Comparison of ENCODE assay signal across 17 cellular contexts in the genomic region with DNA sequence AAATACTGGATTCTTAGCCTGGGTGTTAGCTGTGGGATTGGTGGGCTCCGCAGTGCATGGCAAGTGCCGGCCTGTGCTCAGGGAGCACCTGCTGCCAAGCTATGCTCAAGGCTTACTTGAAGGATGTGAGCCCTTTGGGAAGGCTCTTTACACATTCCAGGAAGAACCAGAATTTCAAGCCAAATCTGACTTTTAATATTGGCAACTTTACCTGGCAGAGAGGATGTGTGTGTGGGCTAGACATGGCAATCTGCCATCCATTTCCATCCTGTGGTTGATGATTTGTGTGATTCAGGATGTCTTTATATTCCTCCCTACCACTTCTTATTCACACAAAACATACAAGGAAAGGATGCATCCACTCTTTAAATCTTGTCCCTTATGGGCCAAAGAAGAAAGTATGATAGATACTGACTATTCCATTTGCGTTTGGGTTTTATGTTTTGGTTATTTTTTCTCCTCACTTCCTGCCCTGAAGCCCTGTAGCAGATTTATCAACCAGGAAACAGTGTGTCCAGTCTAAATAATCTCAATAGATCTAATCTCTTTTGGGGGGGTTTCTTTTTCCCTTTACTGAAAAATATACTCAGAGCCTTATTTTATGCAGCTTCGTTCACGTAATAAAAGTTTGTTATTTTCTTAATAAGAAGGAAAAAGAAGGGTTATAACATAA.
DNase-seq lines count a peak whose midpoint lies in the region; ATAC-seq, FAIRE-seq and TF ChIP-seq lines count a peak whose summit lies in the region.
"Had no signal": no experiment of that assay in that cellular context is flagged by ENCODE, and none has a peak within 500 bp of the region (broad histone marks: within the 10 kb centered on the region; RNA-seq: fewer than 3 reads in every experiment).

No MANE protein-coding gene starts in this region.

- FAIRE-seq in pancreas (lab: Jason Lieb, UNC): peak; percentile 13
- FAIRE-seq in HepG2 (lab: Jason Lieb, UNC): no peak
- FAIRE-seq: endometrium had no signal

- H2AFZ ChIP-seq in HepG2 (ENCODE audit: low read length): no peak overlapping the region

- no peaks in the 10 kb centered on the region for H3K27me3 ChIP-seq in pancreas
- H3K27me3 ChIP-seq in tibial nerve: no peaks in the 10 kb centered on the region
- no peaks in the 10 kb centered on the region for H3K27me3 ChIP-seq in HepG2 (ENCODE audit: control insufficient read depth in 1 of 2, insufficient read depth in 2 of 2, low read length in 2 of 2)
- no peaks in the 10 kb centered on the region for H3K27me3 ChIP-seq in endodermal cell (ENCODE audit: control insufficient read depth, insufficient read depth, low read length, poor library complexity, severe bottlenecking)

- peaks cover 22% of the 10 kb centered on the region for H3K4me1 Mint-ChIP-seq in endodermal cell
- H3K4me1 Mint-ChIP-seq: activated CD4-positive, alpha-beta T cell treated with anti-CD3 and anti-CD28 coated beads, Interleukin-2, amount 10 ng/mL, durations not matched to agents 7 days and 5 days; B cell had no signal

- H3K4me2 ChIP-seq in HepG2 (ENCODE audit: low read depth, low read length): no peak overlapping the region

- no peak for TF ChIP-seq POLR2A in tibial nerve (IDR thresholded peaks at IDR 0.05)
- TF ChIP-seq POLR2A in HepG2 (IDR thresholded peaks at IDR 0.05; ENCODE audit: insufficient read depth in 1 of 2, low read depth in 2 of 2, low read length in 2 of 2): no peak

- H3K4me1 ChIP-seq in pancreas (peaks cover 34 to 56% (median 50%) of the 10 kb centered on the region in 3 donors), tibial nerve (peaks cover 0 to 18% (median 0%) of the 10 kb centered on the region in 4 donors), HepG2 (ENCODE audit: insufficient read depth, low read length) (peaks cover 12% of the 10 kb centered on the region), endodermal cell (ENCODE audit: control insufficient read depth, insufficient read depth, low read length) (peaks cover 3% of the 10 kb centered on the region)

- no peak overlapping the region for H3K27ac Mint-ChIP-seq in endodermal cell
- H3K27ac Mint-ChIP-seq: activated CD4-positive, alpha-beta T cell treated with anti-CD3 and anti-CD28 coated beads, Interleukin-2, amount 10 ng/mL, durations not matched to agents 7 days and 5 days; B cell; stimulated activated naive B cell treated with anti-CD40 and anti-IgM and Interleukin-4, amounts not matched to agents 10 μg/mL and 1 μg/mL and 100 μg/mL, for 72 hours; T-helper 1 cell treated with Interleukin-12 subunit alpha and Interleukin-12 subunit beta and Interleukin-4 antibody, amounts not matched to agents 30 μg/mL and 1 μg/mL, for 36 hours had no signal

- H3K9me3 ChIP-seq in pancreas: no peaks in the 10 kb centered on the region
- H3K9me3 ChIP-seq in tibial nerve: no peaks in the 10 kb centered on the region
- H3K9me3 ChIP-seq in HepG2 (ENCODE audit: low read length): no peaks in the 10 kb centered on the region
- no peaks in the 10 kb centered on the region for H3K9me3 ChIP-seq in endodermal cell (ENCODE audit: control insufficient read depth, low read length)

- H3K27ac ChIP-seq in RWPE1 (no peak overlapping the region), pancreas (peak overlapping the region in 2 of 4 donors; percentile 40 to 49), tibial nerve (no peak overlapping the region), HepG2 (ENCODE audit: extremely low read length, insufficient read depth, low read length) (no peak overlapping the region), endodermal cell (ENCODE audit: low read depth, low read length) (no peak overlapping the region)

- POLR2A ChIA-PET in RWPE1 (lab: Yijun Ruan, JAX; ENCODE audit: low non-redundant PET): no interaction called here
- POLR2A ChIA-PET in HepG2 (lab: Yijun Ruan, JAX): no interaction called here

- DNase-seq in G401 (ENCODE audit: low spot score): peak; percentile 49
- DNase-seq in RWPE1 (ENCODE audit: low spot score): peak; percentile 52
- peak; percentile 45 for DNase-seq in fibroblast of mammary gland (ENCODE audit: low read depth)
- no peak for DNase-seq in pancreas
- DNase-seq in tibial nerve (ENCODE audit: low spot score in 2 of 2): no peak
- DNase-seq in HepG2 (ENCODE audit: low spot score): no peak
- DNase-seq in endodermal cell: no peak
- DNase-seq: activated CD4-positive, alpha-beta T cell treated with anti-CD3 and anti-CD28 coated beads, Interleukin-2, amount 10 ng/mL, durations not matched to agents 7 days and 5 days; activated T-cell treated with anti-CD3 and anti-CD28 coated beads, Interleukin-2, amount 50 U/mL, for 4 hours; anterior cingulate cortex; NCI-H2227 treated with DMSO at 0.1 percent for 48 hours; stimulated activated CD4-positive, alpha-beta T cell treated with anti-CD3 and anti-CD28 coated beads, Interleukin-4, amount 100 ng/mL, for 1 hour; stimulated activated naive B cell treated with anti-CD40 and anti-IgM and Interleukin-4, amounts not matched to agents 10 μg/mL and 1 μg/mL and 100 μg/mL, for 72 hours had no signal

- no peaks in the 10 kb centered on the region for H3K79me2 ChIP-seq in HepG2 (ENCODE audit: insufficient read depth, low read length)

- H4K20me1 ChIP-seq in HepG2 (ENCODE audit: insufficient read depth, low read length): no peaks in the 10 kb centered on the region

- H3K36me3 ChIP-seq in pancreas (no peaks in the 10 kb centered on the region), tibial nerve (peaks cover 0 to 4% (median 0%) of the 10 kb centered on the region in 3 donors), HepG2 (replicated peaks in 1 of 2; ENCODE audit: control insufficient read depth in 1 of 2, insufficient read depth in 2 of 2, low read length in 2 of 2) (no peaks in the 10 kb centered on the region; a peak in 1 of 5 replicates), endodermal cell (ENCODE audit: control insufficient read depth, insufficient read depth, low read length) (no peaks in the 10 kb centered on the region)

- TF ChIP-seq RAD21 in HepG2 (CRISPR knock-in tag; IDR thresholded peaks at IDR 0.05): no peak

- no TSS peak for BruUV-seq in HepG2 (replicated peaks; lab: Mats Ljungman, UMichigan)

- H3K9ac ChIP-seq in HepG2 (ENCODE audit: insufficient read depth, low read depth, low read length) (no peak overlapping the region), endodermal cell (ENCODE audit: extremely low read depth, low read length, poor library complexity, severe bottlenecking) (no peak overlapping the region)

- peak in 1 of 2 donors; percentile 14 for TF ChIP-seq EP300 in tibial nerve (IDR thresholded peaks at IDR 0.05)
- TF ChIP-seq EP300 in HepG2 (IDR thresholded peaks at IDR 0.05; ENCODE audit: low read depth in 2 of 2, low read length in 2 of 2): no peak
- no peak for TF ChIP-seq EP300 in HepG2 (CRISPR knock-in tag; IDR thresholded peaks at IDR 0.05; ENCODE audit: borderline replicate concordance)

- CTCF ChIA-PET in RWPE1 (lab: Yijun Ruan, JAX): interaction anchor here (0.7 to 1.2 kb wide), 2 partner anchors 10 to 26 kb away, joined by 3 to 4 read pairs; no protein-coding TSS in a partner anchor
- CTCF ChIA-PET in HepG2 (lab: Yijun Ruan, JAX; ENCODE audit: low intra/inter-chr PET ratio, low total read pairs): no interaction called here

- 68 to 73% methylated on average over 5 of the region's 5 CpGs for WGBS in pancreas, 2 donors
- 65 to 69% methylated on average over 5 of the region's 5 CpGs for WGBS in tibial nerve, 2 donors
- 95% methylated on average over 5 of the region's 5 CpGs for WGBS in HepG2 (ENCODE audit: low lambda C conversion rate)
- 88 to 99% methylated on average over 2 to 3 of the region's 5 CpGs for WGBS in endodermal cell (ENCODE audit: insufficient coverage in 1 of 2, insufficient read length in 1 of 2), 2 experiments

- H3K9me3 Mint-ChIP-seq in endodermal cell: peaks cover 3% of the 10 kb centered on the region
- H3K9me3 Mint-ChIP-seq: activated CD4-positive, alpha-beta T cell treated with anti-CD3 and anti-CD28 coated beads, Interleukin-2, amount 10 ng/mL, durations not matched to agents 7 days and 5 days; activated T-cell treated with anti-CD3 and anti-CD28 coated beads, Interleukin-2, amount 50 U/mL, for 4 hours; stimulated activated naive B cell treated with anti-CD40 and anti-IgM and Interleukin-4, amounts not matched to agents 10 μg/mL and 1 μg/mL and 100 μg/mL, for 72 hours; T-helper 1 cell treated with Interleukin-12 subunit alpha and Interleukin-12 subunit beta and Interleukin-4 antibody, amounts not matched to agents 30 μg/mL and 1 μg/mL, for 36 hours had no signal

- H3K4me3 ChIP-seq in fibroblast of mammary gland (ENCODE audit: control insufficient read depth, low read depth, low read length) (no peak overlapping the region), pancreas (no peak overlapping the region), tibial nerve (no peak overlapping the region), HepG2 (replicated peaks in 1 of 3; ENCODE audit: insufficient read depth in 1 of 3, low read depth in 2 of 3, low read length in 3 of 3) (no peak overlapping the region), endodermal cell (ENCODE audit: low read length) (no peak overlapping the region)

- peaks cover 10% of the 10 kb centered on the region for H3K36me3 Mint-ChIP-seq in endodermal cell (ENCODE audit: low read depth)
- H3K36me3 Mint-ChIP-seq: stimulated activated naive B cell treated with anti-CD40 and anti-IgM and Interleukin-4, amounts not matched to agents 10 μg/mL and 1 μg/mL and 100 μg/mL, for 72 hours had no signal

- in situ Hi-C loops in G401 (cut with HindIII; ENCODE audit: low sequenced_read_pairs): no loop called here
- in situ Hi-C loops in HepG2 (cut with HindIII; ENCODE audit: extremely low pct_ligation_motif_present, low pct_unique_long_range_greater_than_20kb): no loop called here

- intact Hi-C loops in pancreas (cut with DNase I) (no loop called here), HepG2 (cut with micrococcal nuclease; ENCODE audit: unreplicated experiment) (loop anchor here (5.0 kb wide), 2 partner anchors 93 to 372 kb away; no protein-coding TSS in a partner anchor)

- H3K27me3 Mint-ChIP-seq in endodermal cell (ENCODE audit: insufficient read depth): no peaks in the 10 kb centered on the region
- H3K27me3 Mint-ChIP-seq: activated CD4-positive, alpha-beta T cell treated with anti-CD3 and anti-CD28 coated beads, Interleukin-2, amount 10 ng/mL, durations not matched to agents 7 days and 5 days; B cell; stimulated activated naive B cell treated with anti-CD40 and anti-IgM and Interleukin-4, amounts not matched to agents 10 μg/mL and 1 μg/mL and 100 μg/mL, for 72 hours had no signal

- ATAC-seq in pancreas (no peak), HepG2 (no peak), HG02610 (IDR thresholded peaks at IDR 0.05; ENCODE audit: unreplicated experiment) (no peak)
- ATAC-seq: activated T-cell treated with anti-CD3 and anti-CD28 coated beads, Interleukin-2, amount 50 U/mL, for 4 hours; stimulated activated naive B cell treated with anti-CD40 and anti-IgM and Interleukin-4, amounts not matched to agents 10 μg/mL and 1 μg/mL and 100 μg/mL, for 72 hours had no signal

- TF ChIP-seq CTCF in RWPE1 (conservative IDR thresholded peaks at IDR 0.05; ENCODE audit: low read depth) (no peak), fibroblast of mammary gland (conservative IDR thresholded peaks at IDR 0.05; ENCODE audit: control insufficient read depth, insufficient read depth, low read depth, low read length) (no peak), pancreas (IDR thresholded peaks at IDR 0.05) (no peak), tibial nerve (IDR thresholded peaks at IDR 0.05) (no peak), HepG2 (CRISPR knock-in tag; IDR thresholded peaks at IDR 0.05) (no peak), endodermal cell (conservative IDR thresholded peaks at IDR 0.05) (no peak)

- no peak overlapping the region for H3K4me3 Mint-ChIP-seq in endodermal cell
- H3K4me3 Mint-ChIP-seq: activated CD4-positive, alpha-beta T cell treated with anti-CD3 and anti-CD28 coated beads, Interleukin-2, amount 10 ng/mL, durations not matched to agents 7 days and 5 days; activated T-cell treated with anti-CD3 and anti-CD28 coated beads, Interleukin-2, amount 50 U/mL, for 4 hours; B cell; stimulated activated naive B cell treated with anti-CD40 and anti-IgM and Interleukin-4, amounts not matched to agents 10 μg/mL and 1 μg/mL and 100 μg/mL, for 72 hours; T-helper 1 cell treated with Interleukin-12 subunit alpha and Interleukin-12 subunit beta and Interleukin-4 antibody, amounts not matched to agents 30 μg/mL and 1 μg/mL, for 36 hours had no signal

Comparison
In these comparisons a context has a peak if more than half of its experiments do, and no peak if none do; other contexts are left out.
1. DNase-seq: peak in G401 (single experiment), RWPE1 (single experiment) and fibroblast of mammary gland (single experiment); none in pancreas (0 of 6), tibial nerve (0 of 2), HepG2 (single experiment) and endodermal cell (single experiment).